8 cellular contexts compared by ENCODE assay signal in genomic region chr5:40796487-40796889, GRCh38. TPM values are rescaled to one million over a fixed set of nuclear protein-coding genes. Genes with fewer than 3 reads are reported as not detected.
DNase-seq lines count a peak whose midpoint lies in the region; ATAC-seq, FAIRE-seq and TF ChIP-seq lines count a peak whose summit lies in the region.

No MANE protein-coding gene starts in this region.

- no peaks in the 10 kb centered on the region for H3K4me1 ChIP-seq in astrocyte (ENCODE audit: insufficient read depth, low read length)

- peak overlapping the region; percentile 98 for H3K9ac ChIP-seq in astrocyte (ENCODE audit: low read length)

- TF ChIP-seq CTCF in 22Rv1 (IDR thresholded peaks at IDR 0.05): no peak
- TF ChIP-seq CTCF in HL-60 (IDR thresholded peaks at IDR 0.05; ENCODE audit: insufficient read depth, low read length): no peak
- TF ChIP-seq CTCF in astrocyte (IDR thresholded peaks at IDR 0.05; ENCODE audit: insufficient read depth, low read depth, low read length): no peak

- H2AFZ ChIP-seq in astrocyte (ENCODE audit: low read depth, low read length): no peak overlapping the region

- DNase-seq in HL-60 (ENCODE audit: low read depth in 1 of 2, low spot score in 1 of 2): peak; percentile 32 to 91
- peak; percentile 30 for DNase-seq in astrocyte (ENCODE audit: low read depth)
- peak; percentile 27 for DNase-seq in medulla oblongata (ENCODE audit: extremely low spot score)
- no peak for DNase-seq in NCI-H2196 (lab: John Stamatoyannopoulos, UW; ENCODE audit: unreplicated experiment)
- DNase-seq in NCI-H82 (lab: John Stamatoyannopoulos, UW): no peak
- DNase-seq in GM12892 (ENCODE audit: insufficient read length): no peak

- H3K27me3 Mint-ChIP-seq in astrocyte (ENCODE audit: low read depth, unreplicated experiment): no peaks in the 10 kb centered on the region

- H3K4me3 Mint-ChIP-seq in astrocyte (ENCODE audit: unreplicated experiment): peak overlapping the region; percentile 89

- H3K36me3 ChIP-seq in astrocyte (ENCODE audit: insufficient read depth, low read length): no peaks in the 10 kb centered on the region

- peak overlapping the region; percentile 89 for H3K4me2 ChIP-seq in astrocyte (ENCODE audit: low read length)

- peaks cover 53% of the 10 kb centered on the region for H4K20me1 ChIP-seq in astrocyte (ENCODE audit: insufficient read depth, low read length)

- H3K4me3 ChIP-seq in HL-60 (replicated peaks; ENCODE audit: insufficient read depth, low read length): peak overlapping the region; percentile 73
- H3K4me3 ChIP-seq in astrocyte (ENCODE audit: insufficient read depth, low read depth, low read length): peak overlapping the region; percentile 96

- no peak for ATAC-seq in HG02798 (IDR thresholded peaks at IDR 0.05; ENCODE audit: poor library complexity, unreplicated experiment)

- peaks cover 58% of the 10 kb centered on the region for H3K79me2 ChIP-seq in astrocyte (ENCODE audit: insufficient read depth, low read length)

- no peaks in the 10 kb centered on the region for H3K27me3 ChIP-seq in HL-60 (ENCODE audit: insufficient read depth, poor library complexity, severe bottlenecking)
- no peaks in the 10 kb centered on the region for H3K27me3 ChIP-seq in astrocyte (ENCODE audit: insufficient read depth, low read length)

- H3K36me3 Mint-ChIP-seq in astrocyte (ENCODE audit: low read depth, unreplicated experiment): peaks cover 2% of the 10 kb centered on the region

- peaks cover 6% of the 10 kb centered on the region for H3K4me1 Mint-ChIP-seq in astrocyte (ENCODE audit: low read depth, unreplicated experiment)

- FAIRE-seq in astrocyte (lab: Jason Lieb, UNC) (no peak), GM12892 (lab: Jason Lieb, UNC) (no peak)

- TF ChIP-seq POLR2A in GM12892 (IDR thresholded peaks at IDR 0.05; ENCODE audit: low read depth, low read length): no peak

- H3K9me3 ChIP-seq in astrocyte (ENCODE audit: insufficient read depth, low read depth, low read length): no peaks in the 10 kb centered on the region

- H3K27ac Mint-ChIP-seq in astrocyte (ENCODE audit: unreplicated experiment): no peak overlapping the region

- H3K9me3 Mint-ChIP-seq in astrocyte (ENCODE audit: unreplicated experiment): no peaks in the 10 kb centered on the region

- H3K27ac ChIP-seq in 22Rv1: peak overlapping the region; percentile 100
- peak overlapping the region; percentile 78 for H3K27ac ChIP-seq in HL-60 (replicated peaks)
- H3K27ac ChIP-seq in astrocyte (ENCODE audit: low read depth, low read length): no peak overlapping the region

RNA-seq across cellular contexts. Expression of gene PRKAA1, which starts 1.7 kb away (rescaled TPM):
- 65.6 and 70.3 TPM in 2 replicates for total RNA-seq in astrocyte
- polyA plus RNA-seq in GM12892 (2012; ENCODE audit: missing spikeins): 18.2 TPM

RNA-seq across cellular contexts. Expression of gene RPL37, which starts 38.5 kb away (rescaled TPM):
- total RNA-seq in astrocyte: 981 and 1,090 TPM in 2 replicates
- 6,465 TPM for polyA plus RNA-seq in GM12892 (2012; ENCODE audit: missing spikeins)

RNA-seq across cellular contexts. Expression of gene TTC33, which starts 40.7 kb away (rescaled TPM):
- total RNA-seq in astrocyte: 12.0 and 13.3 TPM in 2 replicates
- polyA plus RNA-seq in GM12892 (2012; ENCODE audit: missing spikeins): 13.1 TPM

RNA-seq across cellular contexts. Expression of gene CARD6, which starts 44.7 kb away (rescaled TPM):
- total RNA-seq in astrocyte: 0.96 and 1.0 TPM in 2 replicates
- 0.89 TPM for polyA plus RNA-seq in GM12892 (2012; ENCODE audit: missing spikeins)

Comparison
In these comparisons a context has a peak if more than half of its experiments do, and no peak if none do; other contexts are left out.
1. DNase-seq: peak in HL-60 (2 of 2), astrocyte (single experiment) and medulla oblongata (single experiment); none in NCI-H2196 (single experiment), NCI-H82 (single experiment) and GM12892 (single experiment).